1 cellular context compared by ENCODE assay signal in genomic region chr2:177108890-177109289, GRCh38.
TF ChIP-seq lines count a peak whose summit lies in the region.

No MANE protein-coding gene starts in this region.

TF ChIP-seq in GM12878, 131 proteins besides CTCF, POLR2A, EP300 and RAD21 (continued from another document):
- TF ChIP-seq ZBTB11 (CRISPR knock-in tag; IDR thresholded peaks at IDR 0.05) (no peak), MTA2 (IDR thresholded peaks at IDR 0.05; ENCODE audit: low read depth) (no peak), ELK1 (IDR thresholded peaks at IDR 0.05; ENCODE audit: low read depth, low read length) (no peak)
